Comparison of ENCODE assay signal across 9 cellular contexts in genomic region chr4:791866-792630, GRCh38. TPM values are rescaled to one million over a fixed set of nuclear protein-coding genes. Genes with fewer than 3 reads are reported as not detected.
DNase-seq lines count a peak whose midpoint lies in the region; ATAC-seq and TF ChIP-seq lines count a peak whose summit lies in the region.
"Had no signal": no experiment of that assay in that cellular context is flagged by ENCODE, and none has a peak within 500 bp of the region (broad histone marks: within the 10 kb centered on the region; RNA-seq: fewer than 3 reads in every experiment).

No MANE protein-coding gene starts in this region.

- H4K20me1 ChIP-seq in GM23248 (ENCODE audit: insufficient read depth) = no peaks in the 10 kb centered on the region
- peaks cover 8% of the 10 kb centered on the region for H4K20me1 ChIP-seq in neural progenitor cell (ENCODE audit: low read depth)

- H3K36me3 Mint-ChIP-seq in activated T-cell treated with anti-CD3 and anti-CD28 coated beads, Interleukin-2, amount 50 U/mL, for 24 hours (ENCODE audit: low read depth) = no peaks in the 10 kb centered on the region
- H3K36me3 Mint-ChIP-seq in neural progenitor cell = no peaks in the 10 kb centered on the region

- H3K9me3 ChIP-seq in GM23248 (ENCODE audit: low read depth) (no peaks in the 10 kb centered on the region), neural progenitor cell (ENCODE audit: low read depth) (no peaks in the 10 kb centered on the region)

- H3K27me3 ChIP-seq in GM23248 (replicated peaks; ENCODE audit: insufficient read depth) (peaks cover 59% of the 10 kb centered on the region), foreskin keratinocyte (peaks cover 82% of the 10 kb centered on the region), neural progenitor cell (peaks cover 98% of the 10 kb centered on the region)

- H3K4me2 ChIP-seq in GM23248 (ENCODE audit: unreplicated experiment) = peak overlapping the region; percentile 20
- no peak overlapping the region for H3K4me2 ChIP-seq in neural progenitor cell

- no peaks in the 10 kb centered on the region for H3K36me3 ChIP-seq in GM23248 (ENCODE audit: low read depth)
- H3K36me3 ChIP-seq in neural progenitor cell = no peaks in the 10 kb centered on the region

- ATAC-seq in foreskin keratinocyte (peak; percentile 41), HG03039 (IDR thresholded peaks at IDR 0.05; ENCODE audit: unreplicated experiment) (no peak)

- H3K27ac ChIP-seq in GM23248 = no peak overlapping the region
- H3K27ac ChIP-seq in foreskin keratinocyte = no peak overlapping the region
- H3K27ac ChIP-seq in neural progenitor cell = no peak overlapping the region

- in situ Hi-C loops in GM23248 (cut with MboI) = no loop called here

- no peaks in the 10 kb centered on the region for H3K9me2 ChIP-seq in GM23248 (ENCODE audit: insufficient read depth)

- H3K79me2 ChIP-seq in GM23248 (ENCODE audit: insufficient read depth) = no peaks in the 10 kb centered on the region
- H3K79me2 ChIP-seq in neural progenitor cell (ENCODE audit: low read depth) = no peaks in the 10 kb centered on the region

- peak; percentile 33 for TF ChIP-seq CTCF in foreskin keratinocyte (conservative IDR thresholded peaks at IDR 0.05)
- no peak for TF ChIP-seq CTCF in neural progenitor cell (IDR thresholded peaks at IDR 0.05)

- H3K9ac ChIP-seq in GM23248 = no peak overlapping the region
- no peak overlapping the region for H3K9ac ChIP-seq in neural progenitor cell

- peak; percentile 58 for DNase-seq in GM23248
- DNase-seq in activated T-cell treated with anti-CD3 and anti-CD28 coated beads, Interleukin-2, amount 50 U/mL, for 24 hours = peak; percentile 65
- no peak for DNase-seq in foreskin keratinocyte
- DNase-seq in stimulated activated CD4-positive, alpha-beta T cell treated with anti-CD3 and anti-CD28 coated beads, Interleukin-4, amount 100 ng/mL, for 24 hours = peak; percentile 48
- no peak for DNase-seq in neural progenitor cell (ENCODE audit: low spot score)
- DNase-seq in mesenteric fat pad (ENCODE audit: low spot score) = no peak
- DNase-seq in NK-92 (lab: John Stamatoyannopoulos, UW; ENCODE audit: unreplicated experiment) = no peak
- DNase-seq: NCI-H2107 had no signal

- no peak overlapping the region for H3K4me3 Mint-ChIP-seq in activated T-cell treated with anti-CD3 and anti-CD28 coated beads, Interleukin-2, amount 50 U/mL, for 24 hours
- no peak overlapping the region for H3K4me3 Mint-ChIP-seq in neural progenitor cell

- H3K4me1 Mint-ChIP-seq in activated T-cell treated with anti-CD3 and anti-CD28 coated beads, Interleukin-2, amount 50 U/mL, for 24 hours (ENCODE audit: low read depth) = peaks cover 26% of the 10 kb centered on the region
- H3K4me1 Mint-ChIP-seq in neural progenitor cell = peaks cover 25% of the 10 kb centered on the region

- H3K27me3 Mint-ChIP-seq in activated T-cell treated with anti-CD3 and anti-CD28 coated beads, Interleukin-2, amount 50 U/mL, for 24 hours = peaks cover 48% of the 10 kb centered on the region
- H3K27me3 Mint-ChIP-seq in neural progenitor cell (ENCODE audit: insufficient read depth, low read depth) = peaks cover 29% of the 10 kb centered on the region

- H3F3A ChIP-seq in GM23248 (ENCODE audit: insufficient read depth) = no peaks in the 10 kb centered on the region
- H3F3A ChIP-seq in neural progenitor cell (ENCODE audit: low read depth) = peaks cover 9% of the 10 kb centered on the region

- WGBS in GM23248 (ENCODE audit: low coverage in 1 of 2, low lambda C conversion rate in 2 of 2, missing lambda C conversion rate in 2 of 2), 2 experiments = 6 to 8% methylated on average over 46 to 52 of the region's 52 CpGs

- H3K27ac Mint-ChIP-seq in activated T-cell treated with anti-CD3 and anti-CD28 coated beads, Interleukin-2, amount 50 U/mL, for 24 hours = no peak overlapping the region
- no peak overlapping the region for H3K27ac Mint-ChIP-seq in neural progenitor cell

- H3K4me3 ChIP-seq in GM23248 = no peak overlapping the region
- no peak overlapping the region for H3K4me3 ChIP-seq in neural progenitor cell

- H2AFZ ChIP-seq in GM23248 (no peak overlapping the region), neural progenitor cell (replicated peaks) (no peak overlapping the region)

- no peaks in the 10 kb centered on the region for H3K4me1 ChIP-seq in GM23248 (ENCODE audit: insufficient read depth)
- H3K4me1 ChIP-seq in foreskin keratinocyte = no peaks in the 10 kb centered on the region
- H3K4me1 ChIP-seq in neural progenitor cell = peaks cover 19% of the 10 kb centered on the region

- no peaks in the 10 kb centered on the region for H3K9me3 Mint-ChIP-seq in activated T-cell treated with anti-CD3 and anti-CD28 coated beads, Interleukin-2, amount 50 U/mL, for 24 hours
- no peaks in the 10 kb centered on the region for H3K9me3 Mint-ChIP-seq in neural progenitor cell

RNA-seq across cellular contexts. Expression of gene CPLX1, which starts 33.9 kb away (rescaled TPM):
- not detected in 2 replicates for total RNA-seq in GM23248 (2014; rRNA removed; shearing (Covaris generic))
- polyA plus RNA-seq in GM23248 (2016; fragmentation: Nextera tagmentation; extraction: Ambion mirVana) (not detected in 2 replicates), foreskin keratinocyte (0.03 and 0.06 TPM in 2 replicates)
- total RNA-seq in foreskin keratinocyte (0.07 and 0.10 TPM in 2 replicates), neural progenitor cell (ENCODE audit: low replicate concordance) (not detected in 2 replicates), mesenteric fat pad (3.0 TPM)

Comparison
In these comparisons a context has a peak if more than half of its experiments do, and no peak if none do; other contexts are left out.
1. DNase-seq: peak in GM23248 (single experiment), activated T-cell treated with anti-CD3 and anti-CD28 coated beads, Interleukin-2, amount 50 U/mL, for 24 hours (single experiment) and stimulated activated CD4-positive, alpha-beta T cell treated with anti-CD3 and anti-CD28 coated beads, Interleukin-4, amount 100 ng/mL, for 24 hours (single experiment); none in foreskin keratinocyte (0 of 2), neural progenitor cell (single experiment), mesenteric fat pad (single experiment) and NK-92 (single experiment).